In the genomic region with DNA sequence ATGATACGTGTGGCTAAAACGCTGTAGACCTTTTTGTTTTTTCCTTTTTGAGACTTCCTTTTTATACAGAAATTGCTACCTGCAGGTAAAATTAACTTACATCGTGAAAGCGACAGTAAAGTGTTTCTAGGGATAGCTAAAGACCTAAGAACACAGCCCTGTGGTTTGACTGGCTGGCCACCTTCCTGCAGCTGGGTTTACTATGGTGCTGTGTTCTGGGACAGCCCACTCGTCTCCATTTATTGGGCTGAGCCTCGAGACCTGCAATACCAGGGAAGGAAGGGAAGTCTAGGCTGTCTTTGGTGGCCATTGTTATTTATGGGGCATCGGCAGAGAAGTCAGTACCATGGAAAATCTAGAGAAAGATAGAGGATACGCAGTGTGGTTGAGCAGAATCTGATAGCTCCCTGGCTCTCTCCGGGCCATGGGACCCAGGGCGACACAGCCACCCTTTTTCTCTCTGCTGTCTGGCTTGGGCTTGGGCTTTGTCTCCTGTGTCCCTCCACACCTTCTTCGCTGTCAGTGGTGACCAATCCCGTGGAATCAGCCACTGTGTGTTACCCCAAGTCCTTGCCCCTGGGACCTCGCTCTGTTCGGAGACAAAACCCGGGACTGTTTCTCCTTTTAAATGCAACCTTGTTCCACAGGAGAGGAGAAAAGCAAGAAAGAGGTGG, we compare ENCODE assay signal across 13 cellular contexts. TPM values are rescaled to one million over a fixed set of nuclear protein-coding genes. Genes with fewer than 3 reads are reported as not detected.
DNase-seq lines count a peak whose midpoint lies in the region; ATAC-seq and TF ChIP-seq lines count a peak whose summit lies in the region.
"Had no signal": no experiment of that assay in that cellular context is flagged by ENCODE, and none has a peak within 500 bp of the region (broad histone marks: within the 10 kb centered on the region; RNA-seq: fewer than 3 reads in every experiment).

No MANE protein-coding gene starts in this region.

- peak overlapping the region; percentile 50 for H3K27ac Mint-ChIP-seq in activated CD4-positive, alpha-beta memory T cell treated with anti-CD3 and anti-CD28 coated beads, Interleukin-2, amount 10 ng/mL, durations not matched to agents 7 days and 5 days
- H3K27ac Mint-ChIP-seq in activated CD4-positive, alpha-beta memory T cell treated with anti-CD3 and anti-CD28 coated beads for 36 hours, result no peak overlapping the region
- peak overlapping the region; percentile 98 to 100 for H3K27ac Mint-ChIP-seq in natural killer cell

- H3K27me3 ChIP-seq in duodenal mucosa (ENCODE audit: control insufficient read depth in 1 of 2, insufficient read depth in 2 of 2, low read length in 2 of 2), result no peaks in the 10 kb centered on the region
- H3K27me3 ChIP-seq in transverse colon, result no peaks in the 10 kb centered on the region

- H3K4me3 Mint-ChIP-seq in activated CD4-positive, alpha-beta memory T cell treated with anti-CD3 and anti-CD28 coated beads, Interleukin-2, amount 10 ng/mL, durations not matched to agents 7 days and 5 days, result no peak overlapping the region
- no peak overlapping the region for H3K4me3 Mint-ChIP-seq in activated CD4-positive, alpha-beta memory T cell treated with anti-CD3 and anti-CD28 coated beads for 36 hours
- H3K4me3 Mint-ChIP-seq in natural killer cell, result peak overlapping the region; percentile 73

- CTCF ChIA-PET in activated CD4-positive, alpha-beta memory T cell treated with anti-CD3 and anti-CD28 coated beads, Interleukin-2, amount 10 ng/mL, durations not matched to agents 7 days and 5 days (lab: Charles Lee), result interaction anchor here (1.3 kb wide), 1 partner anchor 14 kb away, joined by 3 read pairs; no protein-coding TSS in a partner anchor
- CTCF ChIA-PET in activated CD4-positive, alpha-beta memory T cell treated with anti-CD3 and anti-CD28 coated beads for 36 hours (lab: Charles Lee), result interaction anchor here (1.0 kb wide), 1 partner anchor 22 kb away, joined by 4 read pairs; no protein-coding TSS in a partner anchor

- no peak for TF ChIP-seq POLR2A in transverse colon (IDR thresholded peaks at IDR 0.05)

- H3K9me3 ChIP-seq in duodenal mucosa (ENCODE audit: control insufficient read depth in 1 of 2, low read length in 2 of 2) (no peaks in the 10 kb centered on the region), transverse colon (no peaks in the 10 kb centered on the region)

- POLR2A ChIA-PET in activated CD4-positive, alpha-beta memory T cell treated with anti-CD3 and anti-CD28 coated beads, Interleukin-2, amount 10 ng/mL, durations not matched to agents 7 days and 5 days (lab: Charles Lee), result interaction anchor here (1.0 to 2.3 kb wide), 3 partner anchors 12 to 252 kb away, joined by 3 to 6 read pairs (median 3); a partner anchor contains a TSS
- POLR2A ChIA-PET in activated CD4-positive, alpha-beta memory T cell treated with anti-CD3 and anti-CD28 coated beads for 36 hours (lab: Charles Lee), result interaction anchor here (0.6 kb wide), 1 partner anchor 288 kb away, joined by 3 read pairs; no protein-coding TSS in a partner anchor

- intact Hi-C loops in activated CD4-positive, alpha-beta memory T cell treated with anti-CD3 and anti-CD28 coated beads for 36 hours (cut with micrococcal nuclease), result no loop called here
- intact Hi-C loops in natural killer cell (cut with micrococcal nuclease), result loop anchor here (5.0 kb wide), 3 partner anchors 174 to 254 kb away; a partner anchor contains a TSS
- intact Hi-C loops in transverse colon (cut with DNase I; ENCODE audit: low total_unique reads), result no loop called here

- 73 to 82% methylated on average over 3 to 15 of the region's 15 CpGs for WGBS in transverse colon (ENCODE audit: low coverage in 1 of 2), 2 donors

- no peak for DNase-seq in activated CD4-positive, alpha-beta memory T cell treated with anti-CD3 and anti-CD28 coated beads, Interleukin-2, amount 10 ng/mL, durations not matched to agents 7 days and 5 days
- DNase-seq in activated CD4-positive, alpha-beta memory T cell treated with anti-CD3 and anti-CD28 coated beads for 36 hours, result no peak
- DNase-seq in natural killer cell (no peak), transverse colon (no peak), DMS153 (lab: John Stamatoyannopoulos, UW) (no peak)
- DNase-seq in activated effector memory CD4-positive, alpha-beta T cell treated with Interleukin-2 at 50 U/mL for 16 hours, result no peak
- DNase-seq in activated T-cell treated with anti-CD3 and anti-CD28 coated beads, Interleukin-2, amount 50 U/mL, for 48 hours, result no peak
- DNase-seq: activated CD4-positive, alpha-beta T cell treated with anti-CD3 and anti-CD28 coated beads for 4 hours; amygdala; mesendoderm; NCI-H187 treated with DMSO at 0.1 percent for 48 hours; stimulated activated CD4-positive, alpha-beta T cell treated with anti-CD3 and anti-CD28 coated beads, Interleukin-15, amount 100 ng/mL, for 24 hours had no signal

- H3K27me3 Mint-ChIP-seq in activated CD4-positive, alpha-beta memory T cell treated with anti-CD3 and anti-CD28 coated beads, Interleukin-2, amount 10 ng/mL, durations not matched to agents 7 days and 5 days, result no peaks in the 10 kb centered on the region
- H3K27me3 Mint-ChIP-seq in activated CD4-positive, alpha-beta memory T cell treated with anti-CD3 and anti-CD28 coated beads for 36 hours, result no peaks in the 10 kb centered on the region
- no peaks in the 10 kb centered on the region for H3K27me3 Mint-ChIP-seq in natural killer cell (ENCODE audit: low read depth in 2 of 2)

- H3K27ac ChIP-seq in duodenal mucosa (ENCODE audit: low read depth, low read length) (peak overlapping the region; percentile 66), transverse colon (peak overlapping the region; percentile 87 to 94 (median 92))

- H3K36me3 Mint-ChIP-seq in activated CD4-positive, alpha-beta memory T cell treated with anti-CD3 and anti-CD28 coated beads, Interleukin-2, amount 10 ng/mL, durations not matched to agents 7 days and 5 days (ENCODE audit: low read depth), result peaks cover 64% of the 10 kb centered on the region
- peaks cover 3% of the 10 kb centered on the region for H3K36me3 Mint-ChIP-seq in activated CD4-positive, alpha-beta memory T cell treated with anti-CD3 and anti-CD28 coated beads for 36 hours
- no peaks in the 10 kb centered on the region for H3K36me3 Mint-ChIP-seq in natural killer cell

- peaks cover 11 to 13% of the 10 kb centered on the region in 2 donors for H3K36me3 ChIP-seq in duodenal mucosa (ENCODE audit: control insufficient read depth in 1 of 2, insufficient read depth in 2 of 2, low read length in 2 of 2)
- no peaks in the 10 kb centered on the region for H3K36me3 ChIP-seq in transverse colon

- no peak overlapping the region for H3K4me3 ChIP-seq in duodenal mucosa (ENCODE audit: low read depth in 1 of 2, low read length in 2 of 2)
- H3K4me3 ChIP-seq in transverse colon, result no peak overlapping the region

- no peak for ATAC-seq in natural killer cell

- TF ChIP-seq EP300 in transverse colon (IDR thresholded peaks at IDR 0.05; ENCODE audit: low read depth), result no peak

- peaks cover 89 to 90% of the 10 kb centered on the region in 2 donors for H3K4me1 ChIP-seq in duodenal mucosa (ENCODE audit: control insufficient read depth in 1 of 2, insufficient read depth in 2 of 2, low read length in 2 of 2)
- peaks cover 62 to 93% (median 90%) of the 10 kb centered on the region in 4 donors for H3K4me1 ChIP-seq in transverse colon

- H3K4me1 Mint-ChIP-seq in activated CD4-positive, alpha-beta memory T cell treated with anti-CD3 and anti-CD28 coated beads, Interleukin-2, amount 10 ng/mL, durations not matched to agents 7 days and 5 days, result peaks cover 95% of the 10 kb centered on the region
- peaks cover 88% of the 10 kb centered on the region for H3K4me1 Mint-ChIP-seq in activated CD4-positive, alpha-beta memory T cell treated with anti-CD3 and anti-CD28 coated beads for 36 hours (ENCODE audit: low read depth)
- peaks cover 92 to 94% of the 10 kb centered on the region in 2 donors for H3K4me1 Mint-ChIP-seq in natural killer cell

- peak overlapping the region; percentile 51 to 54 for H3K9ac ChIP-seq in duodenal mucosa (ENCODE audit: low read depth in 1 of 2, low read length in 2 of 2)

- in situ Hi-C loops in transverse colon (cut with MboI; ENCODE audit: low pct_ligation_motif_present in 1 of 4, low pct_unique_long_range_greater_than_20kb in 1 of 4, low sequenced_read_pairs in 3 of 4), result no loop called here

- peaks cover 4% of the 10 kb centered on the region for H3K9me3 Mint-ChIP-seq in activated CD4-positive, alpha-beta memory T cell treated with anti-CD3 and anti-CD28 coated beads, Interleukin-2, amount 10 ng/mL, durations not matched to agents 7 days and 5 days
- peaks cover 4% of the 10 kb centered on the region for H3K9me3 Mint-ChIP-seq in activated CD4-positive, alpha-beta memory T cell treated with anti-CD3 and anti-CD28 coated beads for 36 hours
- H3K9me3 Mint-ChIP-seq in natural killer cell, result no peaks in the 10 kb centered on the region

- TF ChIP-seq CTCF in natural killer cell (IDR thresholded peaks at IDR 0.05), result no peak
- no peak for TF ChIP-seq CTCF in transverse colon (IDR thresholded peaks at IDR 0.05)

RNA-seq across cellular contexts. Expression of a gene that starts 30.9 kb away (rescaled TPM):
- total RNA-seq in activated CD4-positive, alpha-beta memory T cell treated with anti-CD3 and anti-CD28 coated beads, Interleukin-2, amount 10 ng/mL, durations not matched to agents 7 days and 5 days, result 100 to 1,000 TPM; 532 to 534 TPM
- 100 to 1,000 TPM; 267 to 270 TPM for total RNA-seq in activated CD4-positive, alpha-beta memory T cell treated with anti-CD3 and anti-CD28 coated beads for 36 hours
- 100 to 1,000 TPM; 443 to 595 (median 541) TPM for total RNA-seq in natural killer cell
- 1,000 to 10,000 TPM in 1 of 4 donors, 100 to 1,000 TPM in 3; 458 to 1,080 (median 723) TPM for total RNA-seq in transverse colon

RNA-seq across cellular contexts. Expression of a gene that starts 59.4 kb away (rescaled TPM):
- 100 to 1,000 TPM; 297 TPM for total RNA-seq in activated CD4-positive, alpha-beta memory T cell treated with anti-CD3 and anti-CD28 coated beads, Interleukin-2, amount 10 ng/mL, durations not matched to agents 7 days and 5 days
- total RNA-seq in activated CD4-positive, alpha-beta memory T cell treated with anti-CD3 and anti-CD28 coated beads for 36 hours, result 100 to 1,000 TPM; 273 to 287 TPM
- 100 to 1,000 TPM; 232 to 262 (median 238) TPM for total RNA-seq in natural killer cell
- total RNA-seq in transverse colon, result 100 to 1,000 TPM; 267 to 660 (median 460) TPM
